Comparison of ENCODE assay signal across 8 cellular contexts in genomic region chr20:34708621-34709043, GRCh38. TPM values are rescaled to one million over a fixed set of nuclear protein-coding genes. Genes with fewer than 3 reads are reported as not detected.
DNase-seq lines count a peak whose midpoint lies in the region; ATAC-seq and TF ChIP-seq lines count a peak whose summit lies in the region.

No MANE protein-coding gene starts in this region.

- H3K27me3 ChIP-seq in body of pancreas (no peaks in the 10 kb centered on the region), smooth muscle cell (ENCODE audit: low read depth) (no peaks in the 10 kb centered on the region)

- H3K4me3 ChIP-seq in body of pancreas = no peak overlapping the region
- peak overlapping the region; percentile 84 for H3K4me3 ChIP-seq in smooth muscle cell

- peaks cover 48% of the 10 kb centered on the region for H4K20me1 ChIP-seq in smooth muscle cell (ENCODE audit: low read depth)

- H2AFZ ChIP-seq in smooth muscle cell (ENCODE audit: low read depth) = no peak overlapping the region

- ATAC-seq in GM18868 (IDR thresholded peaks at IDR 0.05; ENCODE audit: unreplicated experiment) = peak; percentile 4
- no peak for ATAC-seq in body of pancreas
- ATAC-seq in HG03039 (IDR thresholded peaks at IDR 0.05; ENCODE audit: unreplicated experiment) = no peak

- no peak for TF ChIP-seq POLR2A in body of pancreas (IDR thresholded peaks at IDR 0.05)

- intact Hi-C loops in body of pancreas (cut with DNase I) = no loop called here

- H3K27me3 Mint-ChIP-seq in IgD-negative memory B cell = peaks cover 1% of the 10 kb centered on the region
- H3K27me3 Mint-ChIP-seq in T-helper 1 cell treated with Interleukin-12 subunit alpha and Interleukin-12 subunit beta and Interleukin-4 antibody, amounts not matched to agents 30 μg/mL and 1 μg/mL, for 36 hours (ENCODE audit: low read depth) = peaks cover 10% of the 10 kb centered on the region

- H3K4me3 Mint-ChIP-seq in IgD-negative memory B cell = peak overlapping the region; percentile 86 to 97 (median 94)
- H3K4me3 Mint-ChIP-seq in T-helper 1 cell treated with Interleukin-12 subunit alpha and Interleukin-12 subunit beta and Interleukin-4 antibody, amounts not matched to agents 30 μg/mL and 1 μg/mL, for 36 hours = peak overlapping the region; percentile 65

- peak overlapping the region; percentile 43 to 97 (median 93) for H3K27ac Mint-ChIP-seq in IgD-negative memory B cell
- peak overlapping the region; percentile 60 for H3K27ac Mint-ChIP-seq in T-helper 1 cell treated with Interleukin-12 subunit alpha and Interleukin-12 subunit beta and Interleukin-4 antibody, amounts not matched to agents 30 μg/mL and 1 μg/mL, for 36 hours

- no peaks in the 10 kb centered on the region for H3K79me2 ChIP-seq in smooth muscle cell (ENCODE audit: low read depth)

- TF ChIP-seq CTCF in body of pancreas (IDR thresholded peaks at IDR 0.05) = peak in 6 of 7 experiments; percentile 12 to 32 (median 28)
- TF ChIP-seq CTCF in smooth muscle cell (IDR thresholded peaks at IDR 0.05; ENCODE audit: borderline replicate concordance, insufficient read depth, poor library complexity, severe bottlenecking) = peak; percentile 42

- H3K36me3 ChIP-seq in body of pancreas (replicated peaks in 1 of 2; ENCODE audit: insufficient read depth in 1 of 2, low read depth in 2 of 2) (no peaks in the 10 kb centered on the region), smooth muscle cell (ENCODE audit: low read depth) (no peaks in the 10 kb centered on the region)

- DNase-seq in AG08395 (ENCODE audit: low spot score) (peak; percentile 41), body of pancreas (peak; percentile 37 to 57 (median 47)), iPS-NIHi7 (ENCODE audit: extremely low spot score) (peak; percentile 60), smooth muscle cell (lab: John Stamatoyannopoulos, UW; ENCODE audit: unreplicated experiment) (no peak)

- peaks cover 6% of the 10 kb centered on the region for H3F3A ChIP-seq in smooth muscle cell (ENCODE audit: low read depth)

- H3K36me3 Mint-ChIP-seq in IgD-negative memory B cell = peaks cover 2% of the 10 kb centered on the region
- H3K36me3 Mint-ChIP-seq in T-helper 1 cell treated with Interleukin-12 subunit alpha and Interleukin-12 subunit beta and Interleukin-4 antibody, amounts not matched to agents 30 μg/mL and 1 μg/mL, for 36 hours (ENCODE audit: low read depth) = peaks cover 9% of the 10 kb centered on the region

- H3K4me1 Mint-ChIP-seq in IgD-negative memory B cell = peaks cover 12 to 18% (median 12%) of the 10 kb centered on the region in 3 donors
- H3K4me1 Mint-ChIP-seq in T-helper 1 cell treated with Interleukin-12 subunit alpha and Interleukin-12 subunit beta and Interleukin-4 antibody, amounts not matched to agents 30 μg/mL and 1 μg/mL, for 36 hours (ENCODE audit: low read depth) = peaks cover 31% of the 10 kb centered on the region

- H3K9me3 ChIP-seq in body of pancreas (no peaks in the 10 kb centered on the region), smooth muscle cell (replicated peaks; ENCODE audit: low read depth) (no peaks in the 10 kb centered on the region)

- H3K27ac ChIP-seq in body of pancreas (peak overlapping the region in 3 of 4 donors; percentile 70 to 91 (median 79)), smooth muscle cell (ENCODE audit: low read depth) (peak overlapping the region; percentile 19)

- peak overlapping the region; percentile 44 for H3K9ac ChIP-seq in smooth muscle cell (ENCODE audit: low read depth)

- H3K4me1 ChIP-seq in body of pancreas (peaks cover 33% of the 10 kb centered on the region), smooth muscle cell (ENCODE audit: low read depth) (peaks cover 9% of the 10 kb centered on the region)

- 18 to 29% methylated on average over 13 to 21 of the region's 22 CpGs for WGBS in body of pancreas, 2 donors
- WGBS in smooth muscle cell (ENCODE audit: low lambda C conversion rate) = 5% methylated on average over 4 of the region's 22 CpGs

- H3K4me2 ChIP-seq in smooth muscle cell = peak overlapping the region; percentile 95

- H3K9me3 Mint-ChIP-seq in IgD-negative memory B cell = no peaks in the 10 kb centered on the region
- H3K9me3 Mint-ChIP-seq in T-helper 1 cell treated with Interleukin-12 subunit alpha and Interleukin-12 subunit beta and Interleukin-4 antibody, amounts not matched to agents 30 μg/mL and 1 μg/mL, for 36 hours = no peaks in the 10 kb centered on the region

RNA-seq across cellular contexts. Expression of gene TP53INP2, which starts 4.5 kb away (rescaled TPM):
- polyA plus RNA-seq in IgD-negative memory B cell (1.3 TPM), smooth muscle cell (15.9 and 17.5 TPM in 2 replicates)
- total RNA-seq in body of pancreas (10 to 100 TPM in 1 of 2 donors, 1 to 10 TPM in 1; 3.4 to 12.2 TPM), smooth muscle cell (11.7 and 13.1 TPM in 2 replicates)

RNA-seq across cellular contexts. Expression of gene PIGU, which starts 31.7 kb away (rescaled TPM):
- 19.8 TPM for polyA plus RNA-seq in IgD-negative memory B cell
- 10 to 100 TPM in 1 of 2 donors, 1 to 10 TPM in 1; 4.4 to 14.8 TPM for total RNA-seq in body of pancreas
- 43.5 and 50.2 TPM in 2 replicates for total RNA-seq in smooth muscle cell
- 32.0 and 46.5 TPM in 2 replicates for polyA plus RNA-seq in smooth muscle cell
